8 cellular contexts compared by ENCODE assay signal in the genomic region with DNA sequence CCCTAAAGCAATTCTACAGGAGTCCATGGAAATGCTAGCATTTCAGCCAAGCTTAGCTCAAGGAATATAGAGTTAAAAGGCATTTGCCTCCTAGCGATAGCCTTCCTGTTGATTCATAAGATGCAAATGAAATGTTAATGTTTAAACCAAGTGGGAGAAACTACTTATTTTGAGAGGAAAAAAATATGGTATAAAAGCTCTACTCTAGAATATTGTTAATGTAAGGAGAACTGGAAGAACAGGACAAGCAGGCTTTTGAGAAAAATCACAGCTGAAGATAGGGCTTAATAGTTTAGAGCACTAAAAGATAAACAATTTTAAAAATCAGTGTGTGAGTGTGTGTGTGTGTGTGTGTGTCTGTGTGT.
DNase-seq lines count a peak whose midpoint lies in the region; ATAC-seq lines count a peak whose summit lies in the region.

No MANE protein-coding gene starts in this region.

- peaks cover 27% of the 10 kb centered on the region for H3K4me1 ChIP-seq in neuron (ENCODE audit: insufficient read depth, low read length)

- H3K9me3 ChIP-seq in neuron (ENCODE audit: low read length) = no peaks in the 10 kb centered on the region

- peak overlapping the region; percentile 97 for H3K27ac ChIP-seq in epithelial cell of prostate

- H2AFZ ChIP-seq in neuron (ENCODE audit: low read depth, low read length) = peak overlapping the region; percentile 95

- H3K4me3 ChIP-seq in neuron (ENCODE audit: low read length) = peak overlapping the region; percentile 66

- no peaks in the 10 kb centered on the region for H3K36me3 ChIP-seq in neuron (ENCODE audit: insufficient read depth, low read length)

- no peak for ATAC-seq in GM18867 (IDR thresholded peaks at IDR 0.05; ENCODE audit: unreplicated experiment)

- H3K27me3 ChIP-seq in neuron (ENCODE audit: insufficient read depth, low read length) = no peaks in the 10 kb centered on the region

- peak; percentile 36 for DNase-seq in DMS53 treated with DMSO at 0.1 percent for 48 hours (lab: John Stamatoyannopoulos, UW; ENCODE audit: unreplicated experiment)
- peak; percentile 55 for DNase-seq in RKO (ENCODE audit: low spot score)
- no peak for DNase-seq in epithelial cell of prostate (ENCODE audit: low read depth, low spot score)
- DNase-seq in dedifferentiated amniotic fluid mesenchymal stem cell (ENCODE audit: extremely low spot score) = no peak
- no peak for DNase-seq in HuH-7.5 (ENCODE audit: low spot score)
- no peak for DNase-seq in NOMO-1 treated with DMSO at 0.1 percent for 48 hours (lab: John Stamatoyannopoulos, UW; ENCODE audit: unreplicated experiment)

Comparison
In these comparisons a context has a peak if more than half of its experiments do, and no peak if none do; other contexts are left out.
1. DNase-seq: peak in DMS53 treated with DMSO at 0.1 percent for 48 hours (single experiment) and RKO (single experiment); none in epithelial cell of prostate (single experiment), dedifferentiated amniotic fluid mesenchymal stem cell (single experiment), HuH-7.5 (single experiment) and NOMO-1 treated with DMSO at 0.1 percent for 48 hours (single experiment).